ENCODE assay signal across 30 cellular contexts in genomic region chr2:169485650-169486138, GRCh38. TPM values are rescaled to one million over a fixed set of nuclear protein-coding genes. Genes with fewer than 3 reads are reported as not detected.
"Had no signal": no experiment of that assay in that cellular context is flagged by ENCODE, and none has a peak within 500 bp of the region (broad histone marks: within the 10 kb centered on the region; RNA-seq: fewer than 3 reads in every experiment).

No MANE protein-coding gene starts in this region.

- H3K27me3 ChIP-seq: brain microvascular endothelial cell, dorsolateral prefrontal cortex, gastrocnemius medialis, heart right ventricle had no signal

- ATAC-seq: activated CD8-positive, alpha-beta T cell treated with anti-CD3 and anti-CD28 coated beads for 36 hours; activated T-cell treated with anti-CD3 and anti-CD28 coated beads, Interleukin-2, amount 50 U/mL, for 4 hours; esophagus mucosa; gastrocnemius medialis; heart right ventricle had no signal

- H3K4me1 ChIP-seq: heart right ventricle had no signal

- H3K36me3 ChIP-seq: brain microvascular endothelial cell had no signal

- H3K9me3 ChIP-seq: gastrocnemius medialis, heart right ventricle had no signal

- H3K27ac ChIP-seq: brain microvascular endothelial cell, coronary artery, gastrocnemius medialis, heart right ventricle, WERI-Rb-1 had no signal

- DNase-seq: activated B cell treated with CpG ODN at 0.5 μM for 24 hours; activated CD4-positive, alpha-beta T cell treated with anti-CD3 and anti-CD28 coated beads for 48 hours; activated CD4-positive, alpha-beta T cell treated with anti-CD3 and anti-CD28 coated beads, Interleukin-2, amount 50 U/mL, for 1 hour; activated CD4-positive, alpha-beta T cell treated with anti-CD3 and anti-CD28 coated beads, Interleukin-2, amount 50 U/mL, for 48 hours; activated CD8-positive, alpha-beta memory T cell treated with anti-CD3 and anti-CD28 coated beads for 24 hours; activated CD8-positive, alpha-beta T cell treated with anti-CD3 and anti-CD28 coated beads for 36 hours; activated effector memory CD4-positive, alpha-beta T cell treated with Interleukin-2 at 50 U/mL for 16 hours; activated gamma-delta T cell treated with Interleukin-2 at 50 U/mL for 16 hours; activated naive CD4-positive, alpha-beta T cell treated with anti-CD3 and anti-CD28 coated beads, Interleukin-2, amount 50 U/mL, for 16 hours; activated naive CD4-positive, alpha-beta T cell treated with Interleukin-2 at 50 U/mL for 16 hours; activated T-cell treated with anti-CD3 and anti-CD28 coated beads, Interleukin-2, amount 50 U/mL, for 4 hours; amniotic stem cell; anterior cingulate cortex; brain microvascular endothelial cell; dorsolateral prefrontal cortex; effector memory CD4-positive, alpha-beta T cell; endodermal cell; foreskin fibroblast; gastrocnemius medialis; heart right ventricle; T-helper 9 cell; WERI-Rb-1 had no signal

- FAIRE-seq: bronchial epithelial cell had no signal

- H3K4me3 ChIP-seq: coronary artery, dorsolateral prefrontal cortex, gastrocnemius medialis, heart right ventricle had no signal

RNA-seq across cellular contexts. Expression of gene KLHL41, which starts 23.8 kb away (rescaled TPM):
- total RNA-seq: activated T-cell treated with anti-CD3 and anti-CD28 coated beads, Interleukin-2, amount 50 U/mL, for 4 hours; activated T-helper 17 cell treated with anti-CD3 and anti-CD28 coated beads, Interleukin-2, amount 50 U/mL, for 72 hours; astrocyte; bronchial epithelial cell; endodermal cell; epithelial cell of proximal tubule; T-helper 1 cell treated with Interleukin-12 subunit alpha and Interleukin-12 subunit beta and Interleukin-4 antibody, amounts not matched to agents 30 ng/mL and 1 ng/mL, for 36 hours; T-helper 2 cell treated with Interferon-gamma antibody and Interleukin-4, amounts not matched to agents 100 ng/mL and 5 ng/mL, for 36 hours had no signal
